ENCODE assay signal across 31 cellular contexts in genomic region chr17:3988297-3989120, GRCh38. TPM values are rescaled to one million over a fixed set of nuclear protein-coding genes. Genes with fewer than 3 reads are reported as not detected.
A peak's percentile ranks its signal among the peaks of the same experiment; 100 is the strongest.
DNase-seq lines count a peak whose midpoint lies in the region; ATAC-seq, FAIRE-seq and TF ChIP-seq lines count a peak whose summit lies in the region.
"Had no signal": no experiment of that assay in that cellular context is flagged by ENCODE, and none has a peak within 500 bp of the region (broad histone marks: within the 10 kb centered on the region; RNA-seq: fewer than 3 reads in every experiment).

No MANE protein-coding gene starts in this region.

- in situ Hi-C loops in K562 (cut with MboI): no loop called here
- in situ Hi-C loops in GM13977 (cut with MboI; ENCODE audit: low pct_unique_long_range_greater_than_20kb, low sequenced_read_pairs, unreplicated experiment): no loop called here

- intact Hi-C loops in K562 (cut with micrococcal nuclease): no loop called here

- no peaks in the 10 kb centered on the region for H3K36me3 ChIP-seq in SK-N-SH (replicated peaks in 1 of 2; ENCODE audit: control insufficient read depth in 1 of 2, insufficient read depth in 2 of 2, low read length in 1 of 2)
- H3K36me3 ChIP-seq in K562 (ENCODE audit: control insufficient read depth, insufficient read depth, low read length): no peaks in the 10 kb centered on the region
- H3K36me3 ChIP-seq in thoracic aorta: no peaks in the 10 kb centered on the region
- H3K36me3 ChIP-seq: MG63, neural progenitor cell, Peyer's patch, prostate gland, sigmoid colon, SJCRH30, vagina had no signal

- CTCF ChIA-PET in SK-N-SH (lab: Yijun Ruan, JAX) (interaction anchor here (1.9 kb wide), 1 partner anchor 16 kb away, joined by 6 read pairs; no protein-coding TSS in a partner anchor), K562 (lab: Yijun Ruan, JAX; ENCODE audit: low intra/inter-chr PET ratio) (no interaction called here)

- TF ChIP-seq CTCF in SK-N-SH (IDR thresholded peaks at IDR 0.05) (no peak), K562 (IDR thresholded peaks at IDR 0.05 in 2 of 3, conservative IDR thresholded peaks at IDR 0.05 in 1 of 3; ENCODE audit: insufficient read depth in 2 of 3, low read depth in 1 of 3, low read length in 3 of 3) (no peak), fibroblast of the aortic adventitia (IDR thresholded peaks at IDR 0.05; ENCODE audit: insufficient read depth, low read length) (no peak), thoracic aorta (IDR thresholded peaks at IDR 0.05) (no peak), GM13977 (IDR thresholded peaks at IDR 0.05; ENCODE audit: extremely low read depth, insufficient read depth, missing control alignments) (no peak)

- H3K9me2 ChIP-seq in SK-N-SH: no peaks in the 10 kb centered on the region

- ATAC-seq in SK-N-SH treated with all-trans-retinoic acid at 6 μM for 48 hours (no peak), K562 (no peak), thoracic aorta (ENCODE audit: insufficient number of reproducible peaks, low FRiP score, low read depth) (no peak), HG03342 (IDR thresholded peaks at IDR 0.05; ENCODE audit: unreplicated experiment) (no peak)
- ATAC-seq: activated naive CD4-positive, alpha-beta T cell treated with anti-CD3 and anti-CD28 coated beads, Interleukin-2, amount 50 U/mL, for 72 hours; stimulated activated memory B cell treated with anti-CD40 and anti-IgM and Interleukin-4, amounts not matched to agents 10 μg/mL and 1 μg/mL and 100 μg/mL, for 72 hours; T-cell had no signal

- TF ChIP-seq EP300 in SK-N-SH (IDR thresholded peaks at IDR 0.05; ENCODE audit: borderline replicate concordance in 1 of 2, low read depth in 1 of 2, low read length in 1 of 2) (no peak), K562 (IDR thresholded peaks at IDR 0.05; ENCODE audit: low read length) (no peak)

- TF ChIP-seq RAD21 in SK-N-SH (IDR thresholded peaks at IDR 0.05; ENCODE audit: low read length) (no peak), K562 (CRISPR knock-in tag; conservative IDR thresholded peaks at IDR 0.05 in 1 of 2, IDR thresholded peaks at IDR 0.05 in 1 of 2) (no peak)

- no peak for TF ChIP-seq POLR2A in K562 (conservative IDR thresholded peaks at IDR 0.05)

- POLR2A ChIA-PET in SK-N-SH (lab: Yijun Ruan, JAX): no interaction called here
- POLR2A ChIA-PET in K562 (lab: Yijun Ruan, JAX): no interaction called here

- H3F3A ChIP-seq in SK-N-SH (replicated peaks; ENCODE audit: insufficient read depth): no peaks in the 10 kb centered on the region

- no peak overlapping the region for H3K4me3 ChIP-seq in SK-N-SH (ENCODE audit: low read depth in 2 of 2, low read length in 1 of 2)
- H3K4me3 ChIP-seq in K562: no peak overlapping the region
- no peak overlapping the region for H3K4me3 ChIP-seq in fibroblast of the aortic adventitia (ENCODE audit: low read depth, low read length)
- no peak overlapping the region for H3K4me3 ChIP-seq in thoracic aorta
- H3K4me3 ChIP-seq: MG63, neural progenitor cell, Peyer's patch, prostate gland, sigmoid colon, SJCRH30, vagina had no signal

- H3K4me1 ChIP-seq in SK-N-SH (ENCODE audit: control insufficient read depth in 1 of 2, insufficient read depth in 2 of 2, low read depth in 1 of 2, low read length in 1 of 2): no peaks in the 10 kb centered on the region; a peak in 1 of 4 replicates
- H3K4me1 ChIP-seq in K562 (replicated peaks in 1 of 2; ENCODE audit: control insufficient read depth in 2 of 2, insufficient read depth in 2 of 2, low read length in 2 of 2): peaks cover 8 to 28% of the 10 kb centered on the region in 2 experiments; a peak in 4 of 5 replicates
- H3K4me1 ChIP-seq in thoracic aorta (ENCODE audit: control insufficient read depth in 1 of 2, low read depth in 2 of 2): peaks cover 23 to 52% of the 10 kb centered on the region in 2 donors
- H3K4me1 ChIP-seq: neural progenitor cell, prostate gland, sigmoid colon, SJCRH30, vagina had no signal

- H3K9ac ChIP-seq in SK-N-SH (no peak overlapping the region), K562 (ENCODE audit: insufficient read depth in 1 of 2, low read depth in 2 of 2, low read length in 2 of 2) (peak overlapping the region in 1 of 2 experiments; percentile 65; a peak in 1 of 4 replicates)
- H3K9ac ChIP-seq: neural progenitor cell had no signal

- no TSS peak for BruUV-seq in K562 (replicated peaks; lab: Mats Ljungman, UMichigan)

- H3K9me1 ChIP-seq in K562 (ENCODE audit: control insufficient read depth, insufficient read depth, low read length): no peaks in the 10 kb centered on the region

- WGBS in SK-N-SH (ENCODE audit: low lambda C conversion rate): 78% methylated on average over 4 of the region's 8 CpGs
- WGBS in K562 (ENCODE audit: insufficient coverage, low coverage, missing lambda C conversion rate): 89% methylated on average over 8 of the region's 8 CpGs

- FAIRE-seq in K562 (lab: Jason Lieb, UNC): no peak
- FAIRE-seq: GM12891 had no signal

- H3K27me3 ChIP-seq in SK-N-SH (ENCODE audit: insufficient read depth) (no peaks in the 10 kb centered on the region; the same call in 1 of the 2 replicates), K562 (ENCODE audit: control insufficient read depth in 2 of 2, insufficient read depth in 2 of 2, low read length in 2 of 2) (no peaks in the 10 kb centered on the region), thoracic aorta (replicated peaks; ENCODE audit: insufficient read depth) (no peaks in the 10 kb centered on the region)
- H3K27me3 ChIP-seq: MG63, neural progenitor cell, Peyer's patch, SJCRH30, vagina had no signal

- H3K79me2 ChIP-seq in SK-N-SH (ENCODE audit: insufficient read depth) (no peaks in the 10 kb centered on the region), K562 (ENCODE audit: control insufficient read depth, insufficient read depth, low read length) (no peaks in the 10 kb centered on the region)

- H4K20me1 ChIP-seq in SK-N-SH (ENCODE audit: insufficient read depth): no peaks in the 10 kb centered on the region
- H4K20me1 ChIP-seq in K562 (replicated peaks; ENCODE audit: control insufficient read depth, insufficient read depth, low read length): no peaks in the 10 kb centered on the region

- H3K9me3 ChIP-seq in SK-N-SH (no peaks in the 10 kb centered on the region), K562 (replicated peaks; ENCODE audit: control insufficient read depth, insufficient read depth, low read depth, low read length) (no peaks in the 10 kb centered on the region), thoracic aorta (no peaks in the 10 kb centered on the region)
- H3K9me3 ChIP-seq: MG63, Peyer's patch, prostate gland, sigmoid colon, SJCRH30, vagina had no signal

- H2AFZ ChIP-seq in SK-N-SH (ENCODE audit: low read depth) (no peak overlapping the region), K562 (ENCODE audit: low read depth, low read length) (0 out of 2 replicates have a peak overlapping the region, but pooled peaks have one; percentile 62)
- H2AFZ ChIP-seq: neural progenitor cell had no signal

- DNase-seq in SK-N-SH (peak; percentile 15), K562 (ENCODE audit: extremely low read depth in 1 of 4, low spot score in 3 of 4) (no peak), fibroblast of the aortic adventitia (ENCODE audit: low read depth) (peak; percentile 79), thoracic aorta (ENCODE audit: low spot score) (no peak), NCI-H1092 treated with DMSO at 0.1 percent for 48 hours (lab: John Stamatoyannopoulos, UW) (no peak), GM13977 (ENCODE audit: low spot score) (no peak)
- DNase-seq: activated CD4-positive, alpha-beta T cell treated with anti-CD3 and anti-CD28 coated beads, Interleukin-2, amount 50 U/mL, for 48 hours; anterior cingulate cortex; CD4-positive, CD25-positive, alpha-beta regulatory T cell; EL; glutamatergic neuron; KG1; MG63; NCI-H1417; NCI-H2081 treated with DMSO at 0.1 percent for 48 hours; NCI-H226; NCI-H69; sigmoid colon; SJCRH30; stimulated activated CD4-positive, alpha-beta T cell treated with anti-CD3 and anti-CD28 coated beads, Interleukin-4, amount 100 ng/mL, for 4 hours; T-cell had no signal

- H3K27ac ChIP-seq in SK-N-SH (ENCODE audit: low read depth in 2 of 2, low read length in 1 of 2): no peak overlapping the region
- H3K27ac ChIP-seq in K562 (ENCODE audit: extremely low read depth, low read depth, low read length): peak overlapping the region; percentile 15; the same call in 1 of the 3 replicates
- peak overlapping the region; percentile 49 to 87 for H3K27ac ChIP-seq in thoracic aorta
- H3K27ac ChIP-seq: 22Rv1, neural progenitor cell, prostate gland, SJCRH30, vagina had no signal

- no peak overlapping the region for H3K4me2 ChIP-seq in SK-N-SH
- no peak overlapping the region for H3K4me2 ChIP-seq in K562 (ENCODE audit: insufficient read depth, low read length)
- H3K4me2 ChIP-seq: neural progenitor cell had no signal

TF ChIP-seq in SK-N-SH, 30 proteins besides CTCF, POLR2A, EP300 and RAD21 (continues in another document):
- TF ChIP-seq ELF1 (IDR thresholded peaks at IDR 0.05) (no peak), JUND (IDR thresholded peaks at IDR 0.05) (no peak), TCF12 (IDR thresholded peaks at IDR 0.05) (no peak)

TF ChIP-seq in SK-N-SH treated with all-trans-retinoic acid at 6 μM for 48 hours, 23 proteins besides CTCF, POLR2A, EP300 and RAD21 (continues in another document):
- TF ChIP-seq SNAI2 (CRISPR knock-in tag; IDR thresholded peaks at IDR 0.05) (no peak), ZFP3 (CRISPR knock-in tag; IDR thresholded peaks at IDR 0.05) (no peak)

TF ChIP-seq in K562, 482 proteins besides CTCF, POLR2A, EP300 and RAD21 (continues in another document):
- TF ChIP-seq TEAD1 (CRISPR knock-in tag; IDR thresholded peaks at IDR 0.05): no peak

RNA-seq across cellular contexts. Expression of gene ATP2A3, which starts 24.3 kb away (rescaled TPM):
- polyA plus RNA-seq in SK-N-SH (2012; rRNA removed) (1.9 and 2.1 TPM in 2 replicates), K562 (2011; rRNA removed) (42.6 and 65.4 TPM in 2 replicates), K562 (2014; fragmentation: Illumina TruSeq; extraction: Trizol) (31.3 and 65.0 TPM in 2 replicates), K562 (2014; fragmentation: Nextera tagmentation; extraction: Ambion mirVana) (under 1 TPM; 0.65 to 0.66 TPM), K562 (2014; rRNA removed) (54.5 and 66.9 TPM in 2 replicates)
- 0.67 and 0.92 TPM in 2 replicates for polyA plus RNA-seq in SK-N-SH (2012; cell fraction: cytosol; rRNA removed)
- 4.9 and 5.6 TPM in 2 replicates for polyA plus RNA-seq in SK-N-SH (2012; cell fraction: nucleus; rRNA removed)
- total RNA-seq in K562 (2011; cell fraction: chromatin; rRNA removed; ENCODE audit: low replicate concordance): 198 and 586 TPM in 2 replicates
- 353 and 436 TPM in 2 replicates for total RNA-seq in K562 (2011; cell fraction: nucleolus; rRNA removed)
- 289 and 326 TPM in 2 replicates for total RNA-seq in K562 (2011; cell fraction: nucleoplasm; rRNA removed)
- total RNA-seq in K562 (2014; rRNA removed) (41.2 and 50.7 TPM in 2 replicates), K562 (2014; rRNA removed; fragmentation: Illumina TruSeq; extraction: Trizol) (9.0 and 9.2 TPM in 2 replicates), K562 (2015; rRNA removed; fragmentation: Illumina TruSeq; extraction: Trizol) (16.9 TPM in 2 replicates), K562 (2021) (79.7 and 103 TPM in 2 replicates), fibroblast of the aortic adventitia (ENCODE audit: low replicate concordance) (2.0 and 2.3 TPM in 2 replicates), thoracic aorta (10 to 100 TPM; 37.2 to 50.4 TPM)
- 45.9 and 88.8 TPM in 2 replicates for polyA plus RNA-seq in K562 (2011; cell fraction: cytosol; rRNA removed)
- 230 and 368 TPM in 2 replicates for polyA plus RNA-seq in K562 (2011; cell fraction: nucleus; rRNA removed)
- 77.5 and 466 TPM in 2 replicates for polyA plus RNA-seq in K562 (2012)
- polyA minus RNA-seq in K562 (2011; rRNA and poly(A)+ RNA removed): 33.8 and 63.1 TPM in 2 replicates
- polyA minus RNA-seq in K562 (2011; cell fraction: cytosol; rRNA and poly(A)+ RNA removed): 71.3 and 83.9 TPM in 2 replicates
- polyA minus RNA-seq in K562 (2011; cell fraction: nucleus; rRNA and poly(A)+ RNA removed): 85.0 and 89.2 TPM in 2 replicates

Comparison
In these comparisons a context has a peak if more than half of its experiments do, and no peak if none do; other contexts are left out.
1. DNase-seq: peak in SK-N-SH (single experiment) and fibroblast of the aortic adventitia (single experiment); none in K562 (0 of 4), thoracic aorta (single experiment), NCI-H1092 treated with DMSO at 0.1 percent for 48 hours (single experiment) and GM13977 (single experiment).
2. H3K27ac ChIP-seq: peak in K562 (single experiment) and thoracic aorta (2 of 2); none in SK-N-SH (0 of 2).
3. Of the 27 proteins assayed by ChIP-seq in both K562 and SK-N-SH: peak only in K562: NFIC; only in SK-N-SH: none; in both: none; in neither: 26.